In genomic region chr4:9944431-9945425, GRCh38 we compare ENCODE assay signal across 20 cellular contexts.
DNase-seq lines count a peak whose midpoint lies in the region; ATAC-seq and TF ChIP-seq lines count a peak whose summit lies in the region.
"Had no signal": no experiment of that assay in that cellular context is flagged by ENCODE, and none has a peak within 500 bp of the region (broad histone marks: within the 10 kb centered on the region; RNA-seq: fewer than 3 reads in every experiment).

No MANE protein-coding gene starts in this region.

- intact Hi-C loops in natural killer cell (cut with micrococcal nuclease) (no loop called here), Calu3 (cut with micrococcal nuclease; ENCODE audit: unreplicated experiment) (no loop called here)

- no peaks in the 10 kb centered on the region for H3K36me3 Mint-ChIP-seq in nephron progenitor cell (ENCODE audit: low read depth)
- no peaks in the 10 kb centered on the region for H3K36me3 Mint-ChIP-seq in natural killer cell
- H3K36me3 Mint-ChIP-seq in Calu3 (ENCODE audit: insufficient read depth, unreplicated experiment): no peaks in the 10 kb centered on the region

- H3K4me3 Mint-ChIP-seq in nephron progenitor cell: no peak overlapping the region
- no peak overlapping the region for H3K4me3 Mint-ChIP-seq in natural killer cell
- no peak overlapping the region for H3K4me3 Mint-ChIP-seq in Calu3 (ENCODE audit: low read depth, unreplicated experiment)

- TF ChIP-seq CTCF in nephron progenitor cell (IDR thresholded peaks at IDR 0.05): no peak
- no peak for TF ChIP-seq CTCF in natural killer cell (IDR thresholded peaks at IDR 0.05)
- no peak for TF ChIP-seq CTCF in Calu3 (IDR thresholded peaks at IDR 0.05; ENCODE audit: unreplicated experiment)

- H3K27ac Mint-ChIP-seq in nephron progenitor cell: peak overlapping the region; percentile 82
- no peak overlapping the region for H3K27ac Mint-ChIP-seq in natural killer cell
- H3K27ac Mint-ChIP-seq in Calu3 (ENCODE audit: unreplicated experiment): no peak overlapping the region

- no peak for ATAC-seq in GM21737 (IDR thresholded peaks at IDR 0.05; ENCODE audit: unreplicated experiment)
- no peak for ATAC-seq in natural killer cell
- ATAC-seq: A549, GM12878, Panc1 had no signal

- H3K27me3 Mint-ChIP-seq in nephron progenitor cell (ENCODE audit: low read depth, poor library complexity) (peaks cover 12% of the 10 kb centered on the region), natural killer cell (ENCODE audit: low read depth in 2 of 2) (peaks cover 0 to 3% of the 10 kb centered on the region in 2 donors), Calu3 (ENCODE audit: unreplicated experiment) (peaks cover 30% of the 10 kb centered on the region)

- H3K4me1 Mint-ChIP-seq in nephron progenitor cell: peaks cover 4% of the 10 kb centered on the region
- H3K4me1 Mint-ChIP-seq in natural killer cell: no peaks in the 10 kb centered on the region
- no peaks in the 10 kb centered on the region for H3K4me1 Mint-ChIP-seq in Calu3 (ENCODE audit: low read depth, unreplicated experiment)

- H3K9me3 Mint-ChIP-seq in nephron progenitor cell (no peaks in the 10 kb centered on the region), natural killer cell (no peaks in the 10 kb centered on the region), Calu3 (ENCODE audit: low read depth, unreplicated experiment) (no peaks in the 10 kb centered on the region)

- DNase-seq in A172 (ENCODE audit: low spot score): peak; percentile 13
- peak; percentile 12 for DNase-seq in M059J (ENCODE audit: low read depth)
- peak; percentile 12 for DNase-seq in ecto neural progenitor cell (ENCODE audit: low spot score)
- DNase-seq in nephron progenitor cell: no peak
- DNase-seq in COLO668 (lab: John Stamatoyannopoulos, UW; ENCODE audit: unreplicated experiment): no peak
- no peak for DNase-seq in natural killer cell
- DNase-seq in Calu3: no peak
- DNase-seq: Caco-2, DMS53, GOT3, Kasumi-1, NCI-H1417 treated with DMSO at 0.1 percent for 48 hours, NCI-H2029, NCI-H2171 treated with DMSO at 0.1 percent for 48 hours, NCI-H774, SHP77 treated with DMSO at 0.1 percent for 48 hours had no signal

- CTCF ChIA-PET in Calu3 (lab: Charles Lee): no interaction called here

- BruUV-seq in Calu3 (replicated peaks; lab: Mats Ljungman, UMichigan): no TSS peak

Comparison
In these comparisons a context has a peak if more than half of its experiments do, and no peak if none do; other contexts are left out.
1. DNase-seq: peak in A172 (single experiment), M059J (single experiment) and ecto neural progenitor cell (single experiment); none in nephron progenitor cell (single experiment), COLO668 (single experiment), natural killer cell (single experiment) and Calu3 (single experiment).